In genomic region chr2:101558740-101559508, GRCh38 we compare ENCODE assay signal across 10 cellular contexts.
DNase-seq lines count a peak whose midpoint lies in the region; ATAC-seq and TF ChIP-seq lines count a peak whose summit lies in the region.
"Had no signal": no experiment of that assay in that cellular context is flagged by ENCODE, and none has a peak within 500 bp of the region (broad histone marks: within the 10 kb centered on the region; RNA-seq: fewer than 3 reads in every experiment).

No MANE protein-coding gene starts in this region.

- H3K4me1 ChIP-seq in skeletal muscle tissue (ENCODE audit: control insufficient read depth in 3 of 3, insufficient read depth in 3 of 3, low read length in 3 of 3), result peaks cover 10 to 23% (median 19%) of the 10 kb centered on the region in 3 donors

- H3K27ac Mint-ChIP-seq in HFFc6, result peak overlapping the region; percentile 67
- H3K27ac Mint-ChIP-seq: immature natural killer cell had no signal

- no peaks in the 10 kb centered on the region for H3K27me3 ChIP-seq in skeletal muscle tissue (ENCODE audit: control insufficient read depth in 3 of 3, insufficient read depth in 3 of 3, low read length in 3 of 3)

- H3K27ac ChIP-seq in skeletal muscle tissue (ENCODE audit: low read depth, low read length), result peak overlapping the region; percentile 85

- DNase-seq in HFFc6, result peak; percentile 68
- peak; percentile 77 for DNase-seq in choroid plexus epithelial cell (ENCODE audit: low read depth)
- DNase-seq in hepatic stellate cell (ENCODE audit: low spot score), result peak; percentile 50
- DNase-seq in activated T-cell treated with anti-CD3 and anti-CD28 coated beads for 4 hours, result no peak
- no peak for DNase-seq in GM13977 (ENCODE audit: low spot score)
- DNase-seq: immature natural killer cell, NCI-H510A treated with DMSO at 0.1 percent for 48 hours had no signal

- peak overlapping the region; percentile 63 to 73 (median 68) for H3K9ac ChIP-seq in skeletal muscle tissue (ENCODE audit: low read depth in 1 of 3, low read length in 3 of 3)

- ATAC-seq in activated CD4-positive, CD25-positive, alpha-beta regulatory T cell treated with anti-CD3 and anti-CD28 coated beads, Interleukin-2, amount 50 U/mL, for 24 hours, result no peak
- no peak for ATAC-seq in HG03159 (IDR thresholded peaks at IDR 0.05; ENCODE audit: unreplicated experiment)

- H3K4me1 Mint-ChIP-seq in HFFc6 (ENCODE audit: low read depth), result peaks cover 21% of the 10 kb centered on the region

- no peak for TF ChIP-seq CTCF in HFFc6 (IDR thresholded peaks at IDR 0.05)
- TF ChIP-seq CTCF in choroid plexus epithelial cell (conservative IDR thresholded peaks at IDR 0.05; ENCODE audit: low read depth, low read length), result no peak
- no peak for TF ChIP-seq CTCF in GM13977 (IDR thresholded peaks at IDR 0.05; ENCODE audit: extremely low read depth, insufficient read depth, missing control alignments)

- in situ Hi-C loops in GM13977 (cut with MboI; ENCODE audit: low pct_unique_long_range_greater_than_20kb, low sequenced_read_pairs, unreplicated experiment), result no loop called here

- H3K4me3 Mint-ChIP-seq in HFFc6, result peak overlapping the region; percentile 62
- H3K4me3 Mint-ChIP-seq: immature natural killer cell had no signal

- H3K4me3 ChIP-seq in choroid plexus epithelial cell (ENCODE audit: low read depth, low read length) (no peak overlapping the region), skeletal muscle tissue (ENCODE audit: low read length in 3 of 3) (peak overlapping the region; percentile 6 to 55 (median 33))

- no peaks in the 10 kb centered on the region; the same call in 1 of the 2 replicates for H3K27me3 Mint-ChIP-seq in HFFc6 (ENCODE audit: insufficient read depth)

- H3K36me3 ChIP-seq in skeletal muscle tissue (ENCODE audit: control insufficient read depth in 3 of 3, insufficient read depth in 3 of 3, low read length in 3 of 3), result no peaks in the 10 kb centered on the region

- H3K9me3 Mint-ChIP-seq in HFFc6, result peaks cover 8% of the 10 kb centered on the region

- no peaks in the 10 kb centered on the region for H3K9me3 ChIP-seq in skeletal muscle tissue (ENCODE audit: control insufficient read depth in 3 of 3, low read length in 3 of 3)

- peaks cover 6% of the 10 kb centered on the region; the same call in 1 of the 2 replicates for H3K36me3 Mint-ChIP-seq in HFFc6 (ENCODE audit: low read depth)

Comparison
In these comparisons a context has a peak if more than half of its experiments do, and no peak if none do; other contexts are left out.
1. DNase-seq: peak in HFFc6 (single experiment), choroid plexus epithelial cell (single experiment) and hepatic stellate cell (single experiment); none in activated T-cell treated with anti-CD3 and anti-CD28 coated beads for 4 hours (single experiment) and GM13977 (single experiment).